ENCODE assay signal across 24 cellular contexts in the genomic region with DNA sequence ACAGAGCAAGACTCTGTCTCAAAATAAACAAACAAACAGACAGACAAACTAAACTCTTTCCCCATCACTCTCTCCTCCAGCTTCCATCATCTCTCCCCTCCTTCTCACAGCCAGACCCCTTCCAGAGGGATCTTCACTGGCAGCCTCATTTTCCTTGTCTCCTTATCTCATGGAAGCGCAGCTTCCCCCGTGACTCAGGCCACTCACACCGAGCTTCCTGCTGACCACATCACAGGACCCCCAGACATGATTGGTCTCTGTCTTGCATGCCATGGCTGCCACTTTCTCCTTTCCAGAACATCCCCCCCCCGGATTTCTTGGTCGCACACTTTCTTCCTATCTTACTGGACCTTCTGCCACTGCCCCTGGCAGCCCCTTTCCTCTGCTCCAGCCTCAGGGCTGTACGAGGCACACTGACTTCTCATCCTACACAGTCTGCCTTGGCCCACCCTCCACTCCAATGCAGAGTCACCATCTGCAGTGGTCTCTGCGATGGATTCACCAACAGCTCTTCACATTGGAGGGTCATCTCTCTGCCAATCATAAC. TPM values are rescaled to one million over a fixed set of nuclear protein-coding genes. Genes with fewer than 3 reads are reported as not detected.
A peak's percentile ranks its signal among the peaks of the same experiment; 100 is the strongest.
DNase-seq lines count a peak whose midpoint lies in the region; FAIRE-seq and TF ChIP-seq lines count a peak whose summit lies in the region.
"Had no signal": no experiment of that assay in that cellular context is flagged by ENCODE, and none has a peak within 500 bp of the region (broad histone marks: within the 10 kb centered on the region; RNA-seq: fewer than 3 reads in every experiment).

No MANE protein-coding gene starts in this region.

- H3K9ac ChIP-seq in endothelial cell of umbilical vein (replicated peaks; ENCODE audit: extremely low read depth, insufficient read depth, low read length), result no peak overlapping the region
- no peak overlapping the region for H3K9ac ChIP-seq in neural progenitor cell
- no peak overlapping the region for H3K9ac ChIP-seq in mammary epithelial cell (ENCODE audit: insufficient read depth, low read length)

- no peaks in the 10 kb centered on the region for H3K9me1 ChIP-seq in endothelial cell of umbilical vein (replicated peaks; ENCODE audit: control insufficient read depth, extremely low read depth, insufficient read depth, low read length)

- H3K27ac Mint-ChIP-seq in neural progenitor cell, result peak overlapping the region; percentile 68
- H3K27ac Mint-ChIP-seq: CD8-positive, alpha-beta T cell had no signal

- H3K9me3 ChIP-seq in endothelial cell of umbilical vein (replicated peaks; ENCODE audit: control insufficient read depth, insufficient read depth, low read length) (no peaks in the 10 kb centered on the region), neural progenitor cell (ENCODE audit: low read depth) (no peaks in the 10 kb centered on the region), mammary epithelial cell (replicated peaks; ENCODE audit: insufficient read depth, low read length) (no peaks in the 10 kb centered on the region)

- CTCF ChIA-PET in endothelial cell of umbilical vein (lab: Charles Lee), result no interaction called here
- CTCF ChIA-PET in mammary epithelial cell (lab: Charles Lee; ENCODE audit: low non-redundant PET), result no interaction called here

- intact Hi-C loops in endothelial cell of umbilical vein (cut with micrococcal nuclease), result loop anchor here (10.0 kb wide), 1 partner anchor 472 kb away; no protein-coding TSS in a partner anchor
- intact Hi-C loops in mammary epithelial cell (cut with micrococcal nuclease), result no loop called here

- peaks cover 29% of the 10 kb centered on the region for H3K9me3 Mint-ChIP-seq in neural progenitor cell
- H3K9me3 Mint-ChIP-seq: CD8-positive, alpha-beta T cell had no signal

- BruUV-seq in endothelial cell of umbilical vein (replicated peaks; lab: Mats Ljungman, UMichigan) (no TSS peak), mammary epithelial cell (replicated peaks; lab: Mats Ljungman, UMichigan) (no TSS peak)

- H3K4me2 ChIP-seq in endothelial cell of umbilical vein (ENCODE audit: insufficient read depth, low read length) (no peak overlapping the region), neural progenitor cell (no peak overlapping the region), mammary epithelial cell (ENCODE audit: insufficient read depth, low read depth, low read length) (no peak overlapping the region)

- DNase-seq in CMK (ENCODE audit: low read depth) (peak; percentile 71), ELR (ENCODE audit: low read depth) (peak; percentile 7), endothelial cell of umbilical vein (ENCODE audit: low read depth, low spot score) (no peak), neural progenitor cell (ENCODE audit: low spot score) (no peak), ureter (ENCODE audit: low spot score) (no peak), NCI-H82 treated with DMSO at 0.1 percent for 48 hours (lab: John Stamatoyannopoulos, UW; ENCODE audit: unreplicated experiment) (no peak), mammary epithelial cell (no peak)
- DNase-seq: C1 segment of cervical spinal cord, DMS153, DND-41, Kasumi-1, NCI-H1105, NCI-H1436 treated with DMSO at 0.1 percent for 48 hours, NCI-H1930, NCI-H2107, NCI-H524, NCI-H748 treated with DMSO at 0.1 percent for 48 hours, SIG-M5 had no signal

- H3K36me3 Mint-ChIP-seq in neural progenitor cell, result peaks cover 9% of the 10 kb centered on the region
- H3K36me3 Mint-ChIP-seq: CD8-positive, alpha-beta T cell had no signal

- H3K79me2 ChIP-seq in endothelial cell of umbilical vein (ENCODE audit: control insufficient read depth, insufficient read depth, low read length) (peaks cover under 1% of the 10 kb centered on the region), neural progenitor cell (ENCODE audit: low read depth) (peaks cover 4% of the 10 kb centered on the region), mammary epithelial cell (ENCODE audit: insufficient read depth, low read length) (peaks cover under 1% of the 10 kb centered on the region)

- peaks cover 7% of the 10 kb centered on the region for H3F3A ChIP-seq in neural progenitor cell (ENCODE audit: low read depth)

- H3K27me3 Mint-ChIP-seq in neural progenitor cell (ENCODE audit: insufficient read depth, low read depth), result peaks cover 14% of the 10 kb centered on the region

- no peak overlapping the region for H3K27ac ChIP-seq in endothelial cell of umbilical vein (ENCODE audit: insufficient read depth, low read depth, low read length)
- no peak overlapping the region for H3K27ac ChIP-seq in neural progenitor cell
- no peak overlapping the region for H3K27ac ChIP-seq in mammary epithelial cell (ENCODE audit: insufficient read depth, low read depth, low read length)
- H3K27ac ChIP-seq: SK-N-MC had no signal

- no peak overlapping the region for H3K4me3 ChIP-seq in endothelial cell of umbilical vein (replicated peaks in 1 of 3; ENCODE audit: insufficient read depth in 1 of 3, low read depth in 1 of 3, low read length in 3 of 3)
- no peak overlapping the region for H3K4me3 ChIP-seq in neural progenitor cell
- no peak overlapping the region for H3K4me3 ChIP-seq in mammary epithelial cell (replicated peaks in 1 of 3; ENCODE audit: insufficient read depth in 1 of 3, low read depth in 2 of 3, low read length in 3 of 3)
- H3K4me3 ChIP-seq: SK-N-MC had no signal

- peaks cover 18% of the 10 kb centered on the region for H3K4me1 ChIP-seq in endothelial cell of umbilical vein (ENCODE audit: control insufficient read depth, extremely low read depth, insufficient read depth, low read length)
- peaks cover 9% of the 10 kb centered on the region for H3K4me1 ChIP-seq in neural progenitor cell
- peaks cover 21% of the 10 kb centered on the region for H3K4me1 ChIP-seq in mammary epithelial cell (ENCODE audit: insufficient read depth, low read length)

- peaks cover 22% of the 10 kb centered on the region for H3K4me1 Mint-ChIP-seq in neural progenitor cell

- TF ChIP-seq CTCF in endothelial cell of umbilical vein (IDR thresholded peaks at IDR 0.05; ENCODE audit: extremely low read depth in 1 of 2, insufficient read depth in 1 of 2, low read depth in 1 of 2, low read length in 2 of 2) (no peak), neural progenitor cell (IDR thresholded peaks at IDR 0.05) (no peak), mammary epithelial cell (conservative IDR thresholded peaks at IDR 0.05 in 1 of 2, IDR thresholded peaks at IDR 0.05 in 1 of 2; ENCODE audit: extremely low read depth in 1 of 2, insufficient read depth in 1 of 2, low read depth in 1 of 2, low read length in 2 of 2) (no peak)

- no peaks in the 10 kb centered on the region for H3K36me3 ChIP-seq in endothelial cell of umbilical vein (ENCODE audit: control insufficient read depth in 2 of 2, extremely low read depth in 1 of 2, insufficient read depth in 2 of 2, low read length in 2 of 2)
- no peaks in the 10 kb centered on the region for H3K36me3 ChIP-seq in neural progenitor cell
- no peaks in the 10 kb centered on the region for H3K36me3 ChIP-seq in mammary epithelial cell (ENCODE audit: insufficient read depth, low read length)

- H3K27me3 ChIP-seq in endothelial cell of umbilical vein (ENCODE audit: control insufficient read depth in 2 of 2, insufficient read depth in 2 of 2, low read length in 2 of 2) (no peaks in the 10 kb centered on the region), neural progenitor cell (no peaks in the 10 kb centered on the region), mammary epithelial cell (ENCODE audit: insufficient read depth, low read length) (no peaks in the 10 kb centered on the region)

- in situ Hi-C loops in mammary epithelial cell (cut with MboI; ENCODE audit: low sequenced_read_pairs in 2 of 2), result no loop called here

- 78% methylated on average over 7 of the region's 7 CpGs for WGBS in mammary epithelial cell (ENCODE audit: low coverage, missing lambda C conversion rate)

- POLR2A ChIA-PET in endothelial cell of umbilical vein (lab: Charles Lee), result no interaction called here

- no peak for TF ChIP-seq POLR2A in endothelial cell of umbilical vein (IDR thresholded peaks at IDR 0.05; ENCODE audit: low read depth, low read length)

- H4K20me1 ChIP-seq in endothelial cell of umbilical vein (replicated peaks; ENCODE audit: control insufficient read depth, extremely low read depth, insufficient read depth, low read length) (no peaks in the 10 kb centered on the region), neural progenitor cell (ENCODE audit: low read depth) (no peaks in the 10 kb centered on the region), mammary epithelial cell (ENCODE audit: insufficient read depth, low read length) (no peaks in the 10 kb centered on the region)

- H2AFZ ChIP-seq in endothelial cell of umbilical vein (ENCODE audit: low read depth, low read length) (no peak overlapping the region), neural progenitor cell (replicated peaks) (no peak overlapping the region), mammary epithelial cell (ENCODE audit: low read depth, low read length) (no peak overlapping the region)

- no peak for FAIRE-seq in endothelial cell of umbilical vein (lab: Jason Lieb, UNC)
- FAIRE-seq: GM19239, H54, HepG2, RCC 7860 had no signal

- dilution Hi-C loops in endothelial cell of umbilical vein (cut with MboI; ENCODE audit: extremely low pct_ligation_motif_present, low sequenced_read_pairs) (no loop called here), mammary epithelial cell (cut with HindIII; ENCODE audit: low sequenced_read_pairs) (no loop called here)

- H3K4me3 Mint-ChIP-seq in neural progenitor cell, result no peak overlapping the region
- H3K4me3 Mint-ChIP-seq: CD8-positive, alpha-beta T cell had no signal

TF ChIP-seq in endothelial cell of umbilical vein, 7 proteins besides CTCF, POLR2A, EP300 and RAD21 (continues in another document):
- TF ChIP-seq JUN (IDR thresholded peaks at IDR 0.05; ENCODE audit: borderline replicate concordance, insufficient read depth, insufficient read length, low read depth) (no peak), GATA2 (IDR thresholded peaks at IDR 0.05; ENCODE audit: insufficient read depth, insufficient read length, low read depth, low read length) (peak; percentile 35), EZH2 (IDR thresholded peaks at IDR 0.05; ENCODE audit: borderline replicate concordance, low read depth, low read length, severe bottlenecking) (no peak), MYC (IDR thresholded peaks at IDR 0.05; ENCODE audit: low read depth, low read length) (no peak)

RNA-seq across cellular contexts. Expression of gene INSIG1, which starts 4.9 kb away (rescaled TPM):
- total RNA-seq in endothelial cell of umbilical vein (79.3 and 105 TPM in 2 replicates), neural progenitor cell (ENCODE audit: low replicate concordance) (94.3 and 96.2 TPM in 2 replicates), ureter (41.6 TPM), mammary epithelial cell (10 to 100 TPM; 64.8 to 71.7 TPM)
- polyA plus RNA-seq in endothelial cell of umbilical vein (102 and 129 TPM in 2 replicates), mammary epithelial cell (89.4 TPM)
- polyA plus RNA-seq in endothelial cell of umbilical vein (2011; cell fraction: cytosol; rRNA removed), result 55.2 and 65.6 TPM in 2 replicates
- 40.6 and 54.9 TPM in 2 replicates for polyA plus RNA-seq in endothelial cell of umbilical vein (2011; cell fraction: nucleus; rRNA removed)
- 36.7 and 55.1 TPM in 2 replicates for polyA plus RNA-seq in endothelial cell of umbilical vein (2012)
- polyA minus RNA-seq in endothelial cell of umbilical vein (112 and 120 TPM in 2 replicates), mammary epithelial cell (157 TPM)
- 42.5 TPM for polyA minus RNA-seq in endothelial cell of umbilical vein (2011; cell fraction: cytosol; rRNA and poly(A)+ RNA removed)
- 49.7 and 74.6 TPM in 2 replicates for polyA minus RNA-seq in endothelial cell of umbilical vein (2011; cell fraction: nucleus; rRNA and poly(A)+ RNA removed)

Comparison
In these comparisons a context has a peak if more than half of its experiments do, and no peak if none do; other contexts are left out.
1. DNase-seq: peak in CMK (single experiment) and ELR (single experiment); none in endothelial cell of umbilical vein (single experiment), neural progenitor cell (single experiment), ureter (single experiment), NCI-H82 treated with DMSO at 0.1 percent for 48 hours (single experiment) and mammary epithelial cell (single experiment).